Comparison of ENCODE assay signal across 19 cellular contexts in genomic region chr10:78260141-78260540, GRCh38.
DNase-seq lines count a peak whose midpoint lies in the region; ATAC-seq, FAIRE-seq and TF ChIP-seq lines count a peak whose summit lies in the region.
"Had no signal": no experiment of that assay in that cellular context is flagged by ENCODE, and none has a peak within 500 bp of the region (broad histone marks: within the 10 kb centered on the region; RNA-seq: fewer than 3 reads in every experiment).

No MANE protein-coding gene starts in this region.

- no peak for ATAC-seq in IMR-90 (ENCODE audit: low read depth)
- no peak for ATAC-seq in left lung
- ATAC-seq in GM21528 (IDR thresholded peaks at IDR 0.05; ENCODE audit: low FRiP score, unreplicated experiment), result no peak
- ATAC-seq: stimulated activated naive B cell treated with anti-CD40 and anti-IgM and Interleukin-4, amounts not matched to agents 10 μg/mL and 1 μg/mL and 100 μg/mL, for 72 hours had no signal

- peak overlapping the region; percentile 53; the same call in 1 of the 2 replicates for H3K14ac ChIP-seq in IMR-90 (replicated peaks; ENCODE audit: low read depth, low read length)

- H4K8ac ChIP-seq in IMR-90 (ENCODE audit: low read depth in 2 of 2, low read length in 2 of 2), result 0 out of 4 replicates have a peak overlapping the region, but pooled peaks of 1 of the 2 experiments have one; percentile 36

- H2BK120ac ChIP-seq in IMR-90 (ENCODE audit: low read depth, low read length), result peak overlapping the region; percentile 98

- H3F3A ChIP-seq in neural cell (ENCODE audit: insufficient read depth, low read length, poor library complexity, severe bottlenecking), result no peaks in the 10 kb centered on the region

- peak overlapping the region; percentile 86; the same call in 2 of the 3 replicates for H2BK15ac ChIP-seq in IMR-90 (ENCODE audit: low read depth, low read length)

- H4K91ac ChIP-seq in IMR-90 (ENCODE audit: insufficient read depth, low read depth, low read length), result peak overlapping the region; percentile 94

- intact Hi-C loops in IMR-90 (cut with micrococcal nuclease) (no loop called here), left lung (cut with DNase I) (no loop called here)

- no peaks in the 10 kb centered on the region for H3K36me3 Mint-ChIP-seq in endodermal cell (ENCODE audit: low read depth)
- H3K36me3 Mint-ChIP-seq: brain; stimulated activated naive B cell treated with anti-CD40 and anti-IgM and Interleukin-4, amounts not matched to agents 10 μg/mL and 1 μg/mL and 100 μg/mL, for 72 hours had no signal

- WGBS in IMR-90 (ENCODE audit: extremely low coverage in 2 of 2, insufficient read length in 1 of 2), 2 experiments, result 66% methylated on average over 4 of the region's 10 CpGs; no CpG with 5 or more reads in 1 of the 2 experiments
- 81 to 88% methylated on average over 10 of the region's 10 CpGs for WGBS in endodermal cell (ENCODE audit: insufficient coverage in 1 of 2, insufficient read length in 1 of 2), 2 experiments

- peak overlapping the region; percentile 33 for H2BK5ac ChIP-seq in IMR-90 (ENCODE audit: low read depth, low read length, poor library complexity, severe bottlenecking)

- H3K27me3 Mint-ChIP-seq in endodermal cell (ENCODE audit: insufficient read depth), result peaks cover 4% of the 10 kb centered on the region
- H3K27me3 Mint-ChIP-seq: brain had no signal

- H3K27ac ChIP-seq in IMR-90 (ENCODE audit: insufficient read depth, low read length) (no peak overlapping the region), endodermal cell (ENCODE audit: low read depth, low read length) (no peak overlapping the region), neural cell (ENCODE audit: low read length) (no peak overlapping the region), left lung (no peak overlapping the region)
- H3K27ac ChIP-seq: coronary artery, tibial artery had no signal

- H3K4me1 ChIP-seq in IMR-90 (ENCODE audit: control insufficient read depth, insufficient read depth, low read length), result peaks cover 28% of the 10 kb centered on the region
- no peaks in the 10 kb centered on the region for H3K4me1 ChIP-seq in endodermal cell (ENCODE audit: control insufficient read depth, insufficient read depth, low read length)
- peaks cover 11 to 46% of the 10 kb centered on the region in 2 donors for H3K4me1 ChIP-seq in left lung

- FAIRE-seq in D721Med (lab: Jason Lieb, UNC) (no peak), HTR-8/SVneo (lab: Jason Lieb, UNC) (no peak)
- FAIRE-seq: TTC549 had no signal

- no peak overlapping the region for H3K4me3 ChIP-seq in IMR-90 (ENCODE audit: insufficient read depth, low read depth, low read length)
- no peak overlapping the region for H3K4me3 ChIP-seq in endodermal cell (ENCODE audit: low read length)
- no peak overlapping the region for H3K4me3 ChIP-seq in neural cell (ENCODE audit: low read length)
- H3K4me3 ChIP-seq in left lung, result no peak overlapping the region
- H3K4me3 ChIP-seq: coronary artery, right atrium auricular region, tibial artery had no signal

- H3K9me1 ChIP-seq in IMR-90 (ENCODE audit: insufficient read depth, low read length), result peaks cover 36% of the 10 kb centered on the region

- H3K4me1 Mint-ChIP-seq in endodermal cell, result peaks cover 32% of the 10 kb centered on the region

- peak overlapping the region; percentile 6 for H2AK9ac ChIP-seq in IMR-90 (replicated peaks; ENCODE audit: low read depth, low read length, poor library complexity)

- no peaks in the 10 kb centered on the region for H3K36me3 ChIP-seq in IMR-90 (ENCODE audit: control insufficient read depth, insufficient read depth, low read length)
- no peaks in the 10 kb centered on the region for H3K36me3 ChIP-seq in endodermal cell (ENCODE audit: control insufficient read depth, insufficient read depth, low read length)
- H3K36me3 ChIP-seq in neural cell (ENCODE audit: insufficient read depth, low read length), result no peaks in the 10 kb centered on the region
- no peaks in the 10 kb centered on the region for H3K36me3 ChIP-seq in left lung
- H3K36me3 ChIP-seq: right atrium auricular region, tibial artery had no signal

- peaks cover 0 to 16% of the 10 kb centered on the region in 2 experiments; a peak in 1 of 4 replicates for H3K79me1 ChIP-seq in IMR-90 (ENCODE audit: low read depth in 1 of 2, low read length in 2 of 2)

- dilution Hi-C loops in IMR-90 (cut with HindIII; ENCODE audit: low sequenced_read_pairs, unreplicated experiment), result no loop called here

- POLR2A ChIA-PET in IMR-90 (lab: Charles Lee; ENCODE audit: unreplicated experiment), result interaction anchor here (1.1 kb wide), 1 partner anchor 517 kb away, joined by 5 read pairs; no protein-coding TSS in a partner anchor

- H3K23ac ChIP-seq in IMR-90 (ENCODE audit: low read depth, low read length), result peak overlapping the region; percentile 40; the same call in 1 of the 2 replicates

- no peak for DNase-seq in D721Med (ENCODE audit: insufficient read length, low spot score)
- DNase-seq in IMR-90, result peak; percentile 65
- no peak for DNase-seq in endodermal cell
- DNase-seq in HTR-8/SVneo (ENCODE audit: insufficient read length, low spot score), result no peak
- DNase-seq in T-helper 9 cell, result no peak
- no peak for DNase-seq in left lung
- DNase-seq: activated CD4-positive, alpha-beta T cell treated with anti-CD3 and anti-CD28 coated beads for 4 hours; EL; hippocampal formation; kidney glomerular epithelial cell; NCI-H1694 treated with DMSO at 0.1 percent for 48 hours; stimulated activated naive B cell treated with anti-CD40 and anti-IgM and Interleukin-4, amounts not matched to agents 10 μg/mL and 1 μg/mL and 100 μg/mL, for 72 hours; tibial artery had no signal

- TF ChIP-seq CTCF in D721Med (IDR thresholded peaks at IDR 0.05; ENCODE audit: insufficient read depth, missing control alignments) (peak; percentile 35), IMR-90 (conservative IDR thresholded peaks at IDR 0.05; ENCODE audit: low read depth, low read length) (0 out of 2 replicates have a peak, but pooled peaks have one; percentile 20), endodermal cell (conservative IDR thresholded peaks at IDR 0.05) (peak; percentile 66), neural cell (IDR thresholded peaks at IDR 0.05; ENCODE audit: poor library complexity, severe bottlenecking) (peak; percentile 38), left lung (IDR thresholded peaks at IDR 0.05) (no peak)

- H3K9me3 Mint-ChIP-seq in endodermal cell, result no peaks in the 10 kb centered on the region
- H3K9me3 Mint-ChIP-seq: stimulated activated naive B cell treated with anti-CD40 and anti-IgM and Interleukin-4, amounts not matched to agents 10 μg/mL and 1 μg/mL and 100 μg/mL, for 72 hours had no signal

- TF ChIP-seq RAD21 in IMR-90 (IDR thresholded peaks at IDR 0.05; ENCODE audit: low read length), result peak; percentile 8; the same call in 1 of the 2 replicates
- peak; percentile 53 for TF ChIP-seq RAD21 in neural cell (conservative IDR thresholded peaks at IDR 0.05)

- peak overlapping the region; percentile 83; the same call in 1 of the 2 replicates for H2AK5ac ChIP-seq in IMR-90 (ENCODE audit: low read depth, low read length)

- H3K27ac Mint-ChIP-seq in endodermal cell, result no peak overlapping the region

- H3K9me3 ChIP-seq in IMR-90 (ENCODE audit: control insufficient read depth, insufficient read depth, low read length), result no peaks in the 10 kb centered on the region
- peaks cover 5% of the 10 kb centered on the region for H3K9me3 ChIP-seq in endodermal cell (ENCODE audit: control insufficient read depth, low read length)
- H3K9me3 ChIP-seq in neural cell (ENCODE audit: low read length), result no peaks in the 10 kb centered on the region
- H3K9me3 ChIP-seq in left lung, result no peaks in the 10 kb centered on the region
- H3K9me3 ChIP-seq: right atrium auricular region, tibial artery had no signal

- H3K56ac ChIP-seq in IMR-90 (ENCODE audit: extremely low read depth, insufficient read depth, low read length), result no peak overlapping the region

- peak overlapping the region; percentile 84 for H2BK20ac ChIP-seq in IMR-90 (ENCODE audit: low read depth, low read length)

- H3K9me2 ChIP-seq in neural cell (ENCODE audit: insufficient read depth, low read length), result no peaks in the 10 kb centered on the region

- no peaks in the 10 kb centered on the region for H3K79me2 ChIP-seq in neural cell (replicated peaks; ENCODE audit: insufficient read depth, low read length)

- no peak overlapping the region for H3K18ac ChIP-seq in IMR-90 (ENCODE audit: low read depth, low read length)

- H4K5ac ChIP-seq in IMR-90 (ENCODE audit: low read depth, low read length), result no peak overlapping the region

- H3K4me3 Mint-ChIP-seq in endodermal cell, result no peak overlapping the region
- H3K4me3 Mint-ChIP-seq: brain; stimulated activated naive B cell treated with anti-CD40 and anti-IgM and Interleukin-4, amounts not matched to agents 10 μg/mL and 1 μg/mL and 100 μg/mL, for 72 hours had no signal

- H3K9ac ChIP-seq in IMR-90 (ENCODE audit: low read depth, low read length), result no peak overlapping the region
- no peak overlapping the region for H3K9ac ChIP-seq in endodermal cell (ENCODE audit: extremely low read depth, low read length, poor library complexity, severe bottlenecking)
- no peak overlapping the region for H3K9ac ChIP-seq in neural cell (ENCODE audit: low read length)

- BruUV-seq in IMR-90 (replicated peaks; lab: Mats Ljungman, UMichigan), result no TSS peak

- CTCF ChIA-PET in IMR-90 (lab: Yijun Ruan, JAX), result no interaction called here

- H3K4me2 ChIP-seq in IMR-90 (ENCODE audit: low read depth, low read length) (no peak overlapping the region), neural cell (ENCODE audit: low read length) (no peak overlapping the region)

- H4K20me1 ChIP-seq in IMR-90 (ENCODE audit: insufficient read depth, low read length) (no peaks in the 10 kb centered on the region), neural cell (ENCODE audit: insufficient read depth) (no peaks in the 10 kb centered on the region)

- H3K27me3 ChIP-seq in IMR-90 (ENCODE audit: control insufficient read depth, insufficient read depth, low read length) (no peaks in the 10 kb centered on the region), endodermal cell (ENCODE audit: control insufficient read depth, insufficient read depth, low read length, poor library complexity, severe bottlenecking) (no peaks in the 10 kb centered on the region), neural cell (ENCODE audit: insufficient read depth, low read depth, low read length) (no peaks in the 10 kb centered on the region), left lung (no peaks in the 10 kb centered on the region)
- H3K27me3 ChIP-seq: right atrium auricular region, tibial artery had no signal

- peak overlapping the region; percentile 67 for H3K4ac ChIP-seq in IMR-90 (ENCODE audit: low read depth, low read length)

- TF ChIP-seq EP300 in neural cell (conservative IDR thresholded peaks at IDR 0.05; ENCODE audit: poor library complexity, severe bottlenecking), result no peak

- TF ChIP-seq POLR2A in IMR-90 (IDR thresholded peaks at IDR 0.05; ENCODE audit: low read depth, low read length), result no peak

- in situ Hi-C loops in IMR-90 (cut with MboI; ENCODE audit: low sequenced_read_pairs), result no loop called here

- no peak overlapping the region for H2AFZ ChIP-seq in IMR-90 (replicated peaks; ENCODE audit: low read length, poor library complexity)
- H2AFZ ChIP-seq in neural cell (ENCODE audit: low read depth, low read length), result no peak overlapping the region

TF ChIP-seq in IMR-90, 13 proteins besides CTCF, POLR2A, EP300 and RAD21 (continues in another document):
- no peak for TF ChIP-seq MAFK (IDR thresholded peaks at IDR 0.05; ENCODE audit: low read depth, low read length)

TF ChIP-seq in neural cell, 6 proteins besides CTCF, POLR2A, EP300 and RAD21 (continues in another document):
- peak; percentile 48 for TF ChIP-seq SMC3 (conservative IDR thresholded peaks at IDR 0.05; ENCODE audit: poor library complexity)

Comparison
In these comparisons a context has a peak if more than half of its experiments do, and no peak if none do; other contexts are left out.
1. CTCF ChIP-seq: peak in D721Med (single experiment), IMR-90 (single experiment), endodermal cell (single experiment) and neural cell (single experiment); none in left lung (0 of 2).